Comparison of ENCODE assay signal across 19 cellular contexts in genomic region chr15:51625236-51625635, GRCh38. TPM values are rescaled to one million over a fixed set of nuclear protein-coding genes. Genes with fewer than 3 reads are reported as not detected.
A peak's percentile ranks its signal among the peaks of the same experiment; 100 is the strongest.
DNase-seq lines count a peak whose midpoint lies in the region; ATAC-seq, FAIRE-seq and TF ChIP-seq lines count a peak whose summit lies in the region.
"Had no signal": no experiment of that assay in that cellular context is flagged by ENCODE, and none has a peak within 500 bp of the region (broad histone marks: within the 10 kb centered on the region; RNA-seq: fewer than 3 reads in every experiment).

No MANE protein-coding gene starts in this region.

- TF ChIP-seq RAD21 in GM12878 (IDR thresholded peaks at IDR 0.05; ENCODE audit: insufficient read depth, low read depth, low read length) = no peak

- H3K36me3 ChIP-seq in GM12878 (ENCODE audit: control insufficient read depth in 2 of 2, insufficient read depth in 2 of 2, low read length in 1 of 2) = no peaks in the 10 kb centered on the region
- H3K36me3 ChIP-seq: heart left ventricle, MG63, sigmoid colon had no signal

- TF ChIP-seq CTCF in GM12878 (IDR thresholded peaks at IDR 0.05 in 2 of 3, conservative IDR thresholded peaks at IDR 0.05 in 1 of 3; ENCODE audit: control insufficient read depth in 2 of 3, extremely low read depth in 1 of 3, insufficient read depth in 1 of 3, low read depth in 3 of 3, low read length in 3 of 3) = no peak

- DNase-seq in GM12878 (ENCODE audit: low read depth, low spot score) (peak; percentile 63), T-cell (no peak), cortex of kidney (lab: John Stamatoyannopoulos, UW) (no peak)
- no peak for DNase-seq in central memory CD4-positive, alpha-beta T cell
- DNase-seq: activated CD8-positive, alpha-beta T cell treated with anti-CD3 and anti-CD28 coated beads, Interleukin-2, amount 10 ng/mL, durations not matched to agents 7 days and 5 days; activated naive CD4-positive, alpha-beta T cell treated with anti-CD3 and anti-CD28 coated beads for 36 hours; C1 segment of cervical spinal cord; heart left ventricle; HFFc6; MG63; naive thymus-derived CD8-positive, alpha-beta T cell; NCI-H226; sigmoid colon had no signal

- H3K9me3 ChIP-seq in GM12878 (replicated peaks; ENCODE audit: control insufficient read depth, insufficient read depth, low read length) = peaks cover 2% of the 10 kb centered on the region; the same call in 1 of the 3 replicates
- H3K9me3 ChIP-seq: heart left ventricle, MG63, sigmoid colon had no signal

- peaks cover 16% of the 10 kb centered on the region in 2 donors for H3K27me3 Mint-ChIP-seq in T-cell

- H3K27me3 ChIP-seq in GM12878 (replicated peaks in 1 of 2; ENCODE audit: control insufficient read depth in 2 of 2, insufficient read depth in 2 of 2, low read length in 1 of 2) = no peaks in the 10 kb centered on the region
- H3K27me3 ChIP-seq: heart left ventricle, MG63, sigmoid colon had no signal

- no peak overlapping the region for H3K9ac ChIP-seq in GM12878 (ENCODE audit: control insufficient read depth, insufficient read depth, low read length)

- POLR2A ChIA-PET in GM12878 (lab: Charles Lee) = interaction anchor here (1.1 kb wide), 1 partner anchor 111 kb away, joined by 4 read pairs; no protein-coding TSS in a partner anchor
- POLR2A ChIA-PET in T-cell (lab: Charles Lee) = no interaction called here

- H3K4me1 Mint-ChIP-seq in T-cell = peaks cover 17 to 18% (median 17%) of the 10 kb centered on the region in 3 donors

- BruUV-seq in GM12878 (replicated peaks; lab: Mats Ljungman, UMichigan) = no TSS peak

- H3K27ac Mint-ChIP-seq in T-cell = no peak overlapping the region
- H3K27ac Mint-ChIP-seq: activated CD8-positive, alpha-beta T cell treated with anti-CD3 and anti-CD28 coated beads, Interleukin-2, amount 10 ng/mL, durations not matched to agents 7 days and 5 days; activated naive CD4-positive, alpha-beta T cell treated with anti-CD3 and anti-CD28 coated beads for 36 hours; HFFc6 had no signal

- H3K4me3 ChIP-seq in GM12878 = no peak overlapping the region
- H3K4me3 ChIP-seq: heart left ventricle, MG63, sigmoid colon had no signal

- FAIRE-seq in GM12878 (lab: Jason Lieb, UNC) = peak; percentile 81

- peak; percentile 42 to 79; a peak in 2 of 4 replicates for TF ChIP-seq EP300 in GM12878 (IDR thresholded peaks at IDR 0.05; ENCODE audit: borderline replicate concordance in 1 of 2, control insufficient read depth in 1 of 2, low read depth in 2 of 2, low read length in 2 of 2)

- H3K36me3 Mint-ChIP-seq in T-cell = no peaks in the 10 kb centered on the region
- H3K36me3 Mint-ChIP-seq: naive thymus-derived CD8-positive, alpha-beta T cell had no signal

- WGBS in GM12878 (ENCODE audit: insufficient coverage, insufficient replicate concordance, low lambda C conversion rate, missing lambda C conversion rate) = 0% methylated on average over 1 of the region's 1 CpG

- peak; percentile 29 for ATAC-seq in GM18498 (IDR thresholded peaks at IDR 0.05; ENCODE audit: unreplicated experiment)
- peak; percentile 28 for ATAC-seq in GM21515 (IDR thresholded peaks at IDR 0.05; ENCODE audit: unreplicated experiment)
- peak; percentile 29 for ATAC-seq in HG03442 (IDR thresholded peaks at IDR 0.05; ENCODE audit: unreplicated experiment)
- ATAC-seq in GM12878 = peak; percentile 43
- ATAC-seq in GM21381 (IDR thresholded peaks at IDR 0.05; ENCODE audit: unreplicated experiment) = no peak
- ATAC-seq in T-cell (replicated peaks in 1 of 4) = no peak
- ATAC-seq: activated CD8-positive, alpha-beta T cell treated with anti-CD3 and anti-CD28 coated beads, Interleukin-2, amount 10 ng/mL, durations not matched to agents 7 days and 5 days; heart left ventricle; naive thymus-derived CD8-positive, alpha-beta T cell had no signal

- no peaks in the 10 kb centered on the region for H4K20me1 ChIP-seq in GM12878 (ENCODE audit: control insufficient read depth, insufficient read depth)

- H3K9me3 Mint-ChIP-seq in T-cell = no peaks in the 10 kb centered on the region
- H3K9me3 Mint-ChIP-seq: activated naive CD4-positive, alpha-beta T cell treated with anti-CD3 and anti-CD28 coated beads for 36 hours; HFFc6; naive thymus-derived CD8-positive, alpha-beta T cell had no signal

- RAD21 ChIA-PET in GM12878 (lab: Charles Lee; ENCODE audit: unreplicated experiment) = interaction anchor here (0.7 to 1.1 kb wide), 4 partner anchors 25 to 151 kb away, joined by 3 to 4 read pairs (median 3); no protein-coding TSS in a partner anchor

- no peak for TF ChIP-seq POLR2A in GM12878 (IDR thresholded peaks at IDR 0.05; ENCODE audit: low read depth, low read length)

- in situ Hi-C loops in GM12878 (cut with MboI) = no loop called here

- H2AFZ ChIP-seq in GM12878 (ENCODE audit: control insufficient read depth, low read depth, low read length) = no peak overlapping the region

- peak overlapping the region; percentile 22; the same call in 1 of the 2 replicates for H3K27ac ChIP-seq in GM12878 (ENCODE audit: control insufficient read depth, insufficient read depth)
- H3K27ac ChIP-seq: epithelial cell of prostate, heart left ventricle, sigmoid colon had no signal

- H3K4me1 ChIP-seq in GM12878 (ENCODE audit: control insufficient read depth, insufficient read depth, low read length) = peaks cover 29% of the 10 kb centered on the region

- intact Hi-C loops in GM12878 (cut with micrococcal nuclease; ENCODE audit: unreplicated experiment) = loop anchor here (10.0 kb wide), 1 partner anchor 110 kb away; the partner anchor contains the start of gene LYSMD2

- H3K4me3 Mint-ChIP-seq in T-cell = no peak overlapping the region
- H3K4me3 Mint-ChIP-seq: activated CD8-positive, alpha-beta T cell treated with anti-CD3 and anti-CD28 coated beads, Interleukin-2, amount 10 ng/mL, durations not matched to agents 7 days and 5 days; activated naive CD4-positive, alpha-beta T cell treated with anti-CD3 and anti-CD28 coated beads for 36 hours; HFFc6 had no signal

- CTCF ChIA-PET in GM12878 (lab: Yijun Ruan, JAX) = interaction anchor here (0.8 to 2.2 kb wide), 7 partner anchors 16 to 154 kb away, joined by 3 to 6 read pairs (median 3); no protein-coding TSS in a partner anchor
- CTCF ChIA-PET in T-cell (lab: Charles Lee) = interaction anchor here in 1 of 2 donors (1.0 kb wide), 1 partner anchor 25 kb away, joined by 3 read pairs; no protein-coding TSS in a partner anchor

- peak overlapping the region; percentile 76 for H3K4me2 ChIP-seq in GM12878 (ENCODE audit: control insufficient read depth, insufficient read depth)

- SMC1A ChIA-PET in GM12878 (lab: Charles Lee; ENCODE audit: uncharacterized antibody, unreplicated experiment) = interaction anchor here (0.6 to 1.7 kb wide), 5 partner anchors 19 to 151 kb away, joined by 3 to 4 read pairs (median 3); no protein-coding TSS in a partner anchor

- H3K79me2 ChIP-seq in GM12878 (ENCODE audit: control insufficient read depth, insufficient read depth, low read length) = peaks cover 3% of the 10 kb centered on the region

TF ChIP-seq in GM12878, 131 proteins besides CTCF, POLR2A, EP300 and RAD21 (continues in another document):
- TF ChIP-seq HDAC2 (IDR thresholded peaks at IDR 0.05) = no peak
- TF ChIP-seq ZNF24 (IDR thresholded peaks at IDR 0.05) = no peak

RNA-seq across cellular contexts. Expression of gene DMXL2, which starts 2.7 kb away (rescaled TPM):
- total RNA-seq in GM12878 (2013; cell fraction: nucleolus; rRNA removed) = 210 and 228 TPM in 2 replicates
- 30.7 and 37.8 TPM in 2 replicates for total RNA-seq in GM12878 (2014; rRNA removed)
- total RNA-seq in GM12878 (2014; rRNA removed; fragmentation: Illumina TruSeq; extraction: Trizol) = 29.6 and 34.6 TPM in 2 replicates
- 22.6 and 25.3 TPM in 2 replicates for total RNA-seq in GM12878 (2021)
- polyA plus RNA-seq in GM12878 (2011; ENCODE audit: low read depth) = 7.8 TPM
- polyA plus RNA-seq in GM12878 (2011; rRNA removed) = 26.6 and 34.8 TPM in 2 replicates
- polyA plus RNA-seq in GM12878 (2011; cell fraction: cytosol; rRNA removed) = 7.5 and 9.6 TPM in 2 replicates
- 55.1 and 58.6 TPM in 2 replicates for polyA plus RNA-seq in GM12878 (2011; cell fraction: nucleus; rRNA removed)
- 10.9 and 14.5 TPM in 2 replicates for polyA plus RNA-seq in GM12878 (2012)
- 32.1 and 61.0 TPM in 2 replicates for polyA plus RNA-seq in GM12878 (2014; fragmentation: Illumina TruSeq; extraction: Trizol)
- polyA plus RNA-seq in GM12878 (2014; fragmentation: Nextera tagmentation; extraction: Ambion mirVana) = 10 to 100 TPM in 1 of 2 experiments, 1 to 10 TPM in 1; 8.5 to 12.8 TPM
- polyA plus RNA-seq in GM12878 (2014; rRNA removed) = 18.6 and 19.2 TPM in 2 replicates
- 10 to 100 TPM in 1 of 2 experiments, 1 to 10 TPM in 1; 9.4 to 11.5 TPM for polyA plus RNA-seq in GM12878 (2016; fragmentation: Nextera tagmentation; extraction: Ambion mirVana)
- polyA minus RNA-seq in GM12878 (2011; rRNA and poly(A)+ RNA removed) = 14.3 and 20.5 TPM in 2 replicates
- 4.3 and 5.6 TPM in 2 replicates for polyA minus RNA-seq in GM12878 (2011; cell fraction: cytosol; rRNA and poly(A)+ RNA removed)
- 19.6 and 33.7 TPM in 2 replicates for polyA minus RNA-seq in GM12878 (2011; cell fraction: nucleus; rRNA and poly(A)+ RNA removed)
- total RNA-seq in T-cell = 1 to 10 TPM; 3.2 to 6.1 (median 4.6) TPM

RNA-seq across cellular contexts. Expression of gene SCG3, which starts 56.1 kb away (rescaled TPM):
- total RNA-seq in GM12878 (2013; cell fraction: nucleolus; rRNA removed) = not detected in 2 replicates
- total RNA-seq in GM12878 (2014; rRNA removed) (not detected in 2 replicates), GM12878 (2014; rRNA removed; fragmentation: Illumina TruSeq; extraction: Trizol) (not detected in 2 replicates), GM12878 (2021) (not detected in 2 replicates), T-cell (under 1 TPM in 2 of 5 donors, not detected in 3; 0.07 to 0.16 TPM)
- not detected for polyA plus RNA-seq in GM12878 (2011; ENCODE audit: low read depth)
- polyA plus RNA-seq in GM12878 (2011; rRNA removed) (not detected in 2 replicates), GM12878 (2014; fragmentation: Illumina TruSeq; extraction: Trizol) (0.03 TPM in 1 of 2 replicates, not detected in the other), GM12878 (2014; fragmentation: Nextera tagmentation; extraction: Ambion mirVana) (not detected), GM12878 (2014; rRNA removed) (not detected in 2 replicates), GM12878 (2016; fragmentation: Nextera tagmentation; extraction: Ambion mirVana) (under 1 TPM; 0.04 to 0.15 TPM)
- not detected in 2 replicates for polyA plus RNA-seq in GM12878 (2011; cell fraction: cytosol; rRNA removed)
- not detected in 2 replicates for polyA plus RNA-seq in GM12878 (2011; cell fraction: nucleus; rRNA removed)
- not detected in 2 replicates for polyA plus RNA-seq in GM12878 (2012)
- polyA minus RNA-seq in GM12878 (2011; rRNA and poly(A)+ RNA removed) = not detected in 2 replicates
- not detected in 2 replicates for polyA minus RNA-seq in GM12878 (2011; cell fraction: cytosol; rRNA and poly(A)+ RNA removed)
- polyA minus RNA-seq in GM12878 (2011; cell fraction: nucleus; rRNA and poly(A)+ RNA removed) = not detected in 2 replicates
- total RNA-seq: activated CD8-positive, alpha-beta T cell treated with anti-CD3 and anti-CD28 coated beads, Interleukin-2, amount 10 ng/mL, durations not matched to agents 7 days and 5 days; activated naive CD4-positive, alpha-beta T cell treated with anti-CD3 and anti-CD28 coated beads for 36 hours; cardiac septum; HFFc6; naive thymus-derived CD8-positive, alpha-beta T cell had no signal
- polyA plus RNA-seq: naive thymus-derived CD8-positive, alpha-beta T cell had no signal

Comparison
In these comparisons a context has a peak if more than half of its experiments do, and no peak if none do; other contexts are left out.
1. ATAC-seq: peak in GM18498 (single experiment), GM21515 (single experiment), HG03442 (single experiment) and GM12878 (single experiment); none in GM21381 (single experiment) and T-cell (0 of 4).